In genomic region chr18:2637233-2637876, GRCh38 we compare ENCODE assay signal across 8 cellular contexts. TPM values are rescaled to one million over a fixed set of nuclear protein-coding genes. Genes with fewer than 3 reads are reported as not detected.
DNase-seq lines count a peak whose midpoint lies in the region; ATAC-seq and TF ChIP-seq lines count a peak whose summit lies in the region.
"Not testable (repeated sequence)": the region's sequence is repeated elsewhere in the genome, so short reads cannot be mapped to it uniquely, and the experiment has no call there.

No MANE protein-coding gene starts in this region.

- ATAC-seq in CD8-positive, alpha-beta T cell: peak; percentile 33
- ATAC-seq in HG02981 (IDR thresholded peaks at IDR 0.05; ENCODE audit: unreplicated experiment) (peak; percentile 27), left cardiac atrium (peak; percentile 52 to 62), natural killer cell (peak; percentile 42 to 67 (median 60))
- not testable (repeated sequence) for ATAC-seq in thoracic aorta (ENCODE audit: insufficient number of reproducible peaks, low FRiP score, low read depth)

- H3K9me3 Mint-ChIP-seq in CD8-positive, alpha-beta T cell; MCF 10A (ENCODE audit: unreplicated experiment); natural killer cell: not testable (repeated sequence)
- peaks cover 24% of the 10 kb centered on the region for H3K9me3 Mint-ChIP-seq in activated CD4-positive, alpha-beta memory T cell treated with anti-CD3 and anti-CD28 coated beads, Interleukin-2, amount 10 ng/mL, durations not matched to agents 7 days and 5 days

- not testable (repeated sequence) for BruUV-seq in MCF 10A (replicated peaks; lab: Mats Ljungman, UMichigan)

- not testable (repeated sequence) for H3K27me3 ChIP-seq in CD8-positive, alpha-beta T cell (ENCODE audit: insufficient read depth, low read length); thoracic aorta (replicated peaks; ENCODE audit: insufficient read depth)

- POLR2A ChIA-PET in CD8-positive, alpha-beta T cell (lab: Charles Lee): interaction anchor here (0.7 to 4.7 kb wide), 31 partner anchors 11 to 956 kb away, joined by 3 to 232 read pairs (median 6); partner anchors contain the start of genes METTL4, MYL12A, MYL12B and NDC80
- POLR2A ChIA-PET in activated CD4-positive, alpha-beta memory T cell treated with anti-CD3 and anti-CD28 coated beads, Interleukin-2, amount 10 ng/mL, durations not matched to agents 7 days and 5 days (lab: Charles Lee): interaction anchor here (0.7 to 14.7 kb wide), 33 partner anchors 10 to 966 kb away, joined by 3 to 486 read pairs (median 6); partner anchors contain the start of genes METTL4, MYL12A, NDC80 and SMCHD1
- POLR2A ChIA-PET in MCF 10A (lab: Yijun Ruan, JAX): interaction anchor here (0.7 to 2.7 kb wide), 4 partner anchors 11 to 66 kb away, joined by 3 to 10 read pairs (median 4); partner anchors contain the start of genes METTL4, NDC80 and SMCHD1

- H3K4me1 ChIP-seq in CD8-positive, alpha-beta T cell (ENCODE audit: insufficient read depth, low read length): peaks cover 74% of the 10 kb centered on the region
- not testable (repeated sequence) for H3K4me1 ChIP-seq in thoracic aorta (ENCODE audit: control insufficient read depth in 1 of 2, low read depth in 2 of 2)

- peak overlapping the region; percentile 83 for H3K4me3 Mint-ChIP-seq in CD8-positive, alpha-beta T cell
- H3K4me3 Mint-ChIP-seq in activated CD4-positive, alpha-beta memory T cell treated with anti-CD3 and anti-CD28 coated beads, Interleukin-2, amount 10 ng/mL, durations not matched to agents 7 days and 5 days: peak overlapping the region; percentile 68
- not testable (repeated sequence) for H3K4me3 Mint-ChIP-seq in MCF 10A (ENCODE audit: unreplicated experiment)
- H3K4me3 Mint-ChIP-seq in natural killer cell: peak overlapping the region; percentile 92

- peak in 1 of 7 experiments; percentile 24 for DNase-seq in CD8-positive, alpha-beta T cell
- peak; percentile 31 for DNase-seq in NOMO-1 treated with dmso at 0.1 percent for 144 hours (lab: John Stamatoyannopoulos, UW; ENCODE audit: unreplicated experiment)
- not testable (repeated sequence) for DNase-seq in activated CD4-positive, alpha-beta memory T cell treated with anti-CD3 and anti-CD28 coated beads, Interleukin-2, amount 10 ng/mL, durations not matched to agents 7 days and 5 days; MCF 10A (ENCODE audit: unreplicated experiment); left cardiac atrium; natural killer cell; thoracic aorta (ENCODE audit: low spot score)

- CTCF ChIA-PET in CD8-positive, alpha-beta T cell (lab: Charles Lee): interaction anchor here (0.8 to 2.4 kb wide), 18 partner anchors 10 to 71 kb away, joined by 3 to 20 read pairs (median 5); partner anchors contain the start of genes METTL4, NDC80 and SMCHD1
- CTCF ChIA-PET in activated CD4-positive, alpha-beta memory T cell treated with anti-CD3 and anti-CD28 coated beads, Interleukin-2, amount 10 ng/mL, durations not matched to agents 7 days and 5 days (lab: Charles Lee): interaction anchor here (0.6 to 3.3 kb wide), 9 partner anchors 8 to 66 kb away, joined by 3 to 19 read pairs (median 4); partner anchors contain the start of genes METTL4, NDC80 and SMCHD1
- CTCF ChIA-PET in MCF 10A (lab: Yijun Ruan, JAX): not testable (repeated sequence)

- peak overlapping the region; percentile 44 for H3K4me3 ChIP-seq in CD8-positive, alpha-beta T cell (ENCODE audit: low read depth, low read length)
- H3K4me3 ChIP-seq in thoracic aorta: peak overlapping the region; percentile 19

- not testable (repeated sequence) for H3K9me3 ChIP-seq in CD8-positive, alpha-beta T cell (ENCODE audit: low read length); thoracic aorta

- peak overlapping the region; percentile 95 for H3K27ac ChIP-seq in CD8-positive, alpha-beta T cell (ENCODE audit: low read depth, low read length)
- H3K27ac ChIP-seq in thoracic aorta: peak overlapping the region in 1 of 2 donors; percentile 30

- not testable (repeated sequence) for TF ChIP-seq CTCF in CD8-positive, alpha-beta T cell (IDR thresholded peaks at IDR 0.05); MCF 10A (IDR thresholded peaks at IDR 0.05; ENCODE audit: unreplicated experiment); natural killer cell (IDR thresholded peaks at IDR 0.05); thoracic aorta (IDR thresholded peaks at IDR 0.05)

- not testable (repeated sequence) for H3K36me3 Mint-ChIP-seq in CD8-positive, alpha-beta T cell; MCF 10A (ENCODE audit: insufficient read depth, unreplicated experiment); natural killer cell
- peaks cover 36% of the 10 kb centered on the region for H3K36me3 Mint-ChIP-seq in activated CD4-positive, alpha-beta memory T cell treated with anti-CD3 and anti-CD28 coated beads, Interleukin-2, amount 10 ng/mL, durations not matched to agents 7 days and 5 days (ENCODE audit: low read depth)

- intact Hi-C loops in CD8-positive, alpha-beta T cell (cut with DNase I, micrococcal nuclease): loop anchor here (1.0 to 5.0 kb wide), 7 partner anchors 18 to 625 kb away; partner anchors contain the start of genes METTL4 (in 1 of the 2), MYL12B (in 1 of the 2), NDC80 (in 1 of the 2) and SMCHD1 (in 1 of the 2)
- intact Hi-C loops in MCF 10A (cut with micrococcal nuclease); left cardiac atrium (cut with DNase I): not testable (repeated sequence)
- intact Hi-C loops in natural killer cell (cut with micrococcal nuclease): loop anchor here (2.0 kb wide), 1 partner anchor 67 kb away; the partner anchor contains the start of genes METTL4 and NDC80

- H3K36me3 ChIP-seq in CD8-positive, alpha-beta T cell (ENCODE audit: insufficient read depth, low read length); thoracic aorta: not testable (repeated sequence)

- H3K27ac Mint-ChIP-seq in CD8-positive, alpha-beta T cell: peak overlapping the region; percentile 100
- peak overlapping the region; percentile 100 for H3K27ac Mint-ChIP-seq in activated CD4-positive, alpha-beta memory T cell treated with anti-CD3 and anti-CD28 coated beads, Interleukin-2, amount 10 ng/mL, durations not matched to agents 7 days and 5 days
- H3K27ac Mint-ChIP-seq in MCF 10A (ENCODE audit: low read depth, unreplicated experiment) (peak overlapping the region; percentile 14), natural killer cell (peak overlapping the region; percentile 97 to 100)

- not testable (repeated sequence) for H3K27me3 Mint-ChIP-seq in CD8-positive, alpha-beta T cell (ENCODE audit: low read depth); activated CD4-positive, alpha-beta memory T cell treated with anti-CD3 and anti-CD28 coated beads, Interleukin-2, amount 10 ng/mL, durations not matched to agents 7 days and 5 days; MCF 10A (ENCODE audit: insufficient read depth, unreplicated experiment); natural killer cell (ENCODE audit: low read depth in 2 of 2)

- peaks cover 88% of the 10 kb centered on the region for H3K4me1 Mint-ChIP-seq in CD8-positive, alpha-beta T cell (ENCODE audit: low read depth)
- H3K4me1 Mint-ChIP-seq in activated CD4-positive, alpha-beta memory T cell treated with anti-CD3 and anti-CD28 coated beads, Interleukin-2, amount 10 ng/mL, durations not matched to agents 7 days and 5 days: peaks cover 77% of the 10 kb centered on the region
- H3K4me1 Mint-ChIP-seq in MCF 10A (ENCODE audit: insufficient read depth, unreplicated experiment): peaks cover 21% of the 10 kb centered on the region
- H3K4me1 Mint-ChIP-seq in natural killer cell: peaks cover 64 to 69% of the 10 kb centered on the region in 2 donors

RNA-seq across cellular contexts. Expression of gene SMCHD1, which starts 18.2 kb away (rescaled TPM):
- total RNA-seq in CD8-positive, alpha-beta T cell: 100 to 1,000 TPM; 305 to 306 TPM
- 100 to 1,000 TPM; 162 TPM for total RNA-seq in activated CD4-positive, alpha-beta memory T cell treated with anti-CD3 and anti-CD28 coated beads, Interleukin-2, amount 10 ng/mL, durations not matched to agents 7 days and 5 days
- 43.7 and 50.7 TPM in 2 replicates for total RNA-seq in MCF 10A (2022)
- 10 to 100 TPM; 24.5 to 28.7 TPM for total RNA-seq in left cardiac atrium
- total RNA-seq in natural killer cell: 100 to 1,000 TPM; 200 to 240 (median 203) TPM
- total RNA-seq in thoracic aorta: 100 to 1,000 TPM in 1 of 2 donors, 10 to 100 TPM in 1; 73.8 to 107 TPM

Comparison
In these comparisons a context has a peak if more than half of its experiments do, and no peak if none do; other contexts are left out.
1. H3K27ac Mint-ChIP-seq: peak in every context shown above with its lines; median percentile 100 in CD8-positive, alpha-beta T cell; 100 in activated CD4-positive, alpha-beta memory T cell treated with anti-CD3 and anti-CD28 coated beads, Interleukin-2, amount 10 ng/mL, durations not matched to agents 7 days and 5 days; 98 in natural killer cell; 14 in MCF 10A.